13 cellular contexts compared by ENCODE assay signal in the genomic region with DNA sequence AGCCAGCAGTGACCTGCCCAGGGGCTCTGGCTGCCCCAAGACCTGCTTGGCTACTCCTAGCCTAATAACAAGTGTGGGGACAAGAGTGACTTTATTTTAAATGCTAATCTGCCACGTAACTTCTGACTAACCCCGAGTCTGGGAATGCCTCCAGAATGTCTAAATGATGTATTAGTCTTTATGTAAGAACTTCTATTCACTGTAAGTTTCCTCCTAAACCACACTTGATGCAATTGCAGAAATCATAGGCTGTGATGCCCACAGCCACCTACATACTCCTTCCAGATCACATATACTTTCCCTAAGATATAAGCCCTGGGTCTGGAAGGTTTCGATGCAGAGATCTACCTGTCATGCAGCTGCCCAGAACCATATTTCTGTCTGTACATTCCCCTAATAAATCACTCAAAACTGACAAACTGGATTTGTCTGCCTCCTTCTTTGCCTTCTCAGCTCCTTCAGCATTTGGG. TPM values are rescaled to one million over a fixed set of nuclear protein-coding genes. Genes with fewer than 3 reads are reported as not detected.
DNase-seq lines count a peak whose midpoint lies in the region; ATAC-seq and TF ChIP-seq lines count a peak whose summit lies in the region.
"Had no signal": no experiment of that assay in that cellular context is flagged by ENCODE, and none has a peak within 500 bp of the region (broad histone marks: within the 10 kb centered on the region; RNA-seq: fewer than 3 reads in every experiment).

No MANE protein-coding gene starts in this region.

- peaks cover 0 to 2% of the 10 kb centered on the region in 2 donors for H3K4me1 ChIP-seq in esophagus (ENCODE audit: control insufficient read depth in 2 of 2, insufficient read depth in 2 of 2, low read length in 1 of 2)
- peaks cover 24% of the 10 kb centered on the region for H3K4me1 ChIP-seq in osteoblast (ENCODE audit: insufficient read depth, low read length)
- no peaks in the 10 kb centered on the region for H3K4me1 ChIP-seq in naive thymus-derived CD4-positive, alpha-beta T cell (ENCODE audit: control insufficient read depth in 2 of 2, insufficient read depth in 2 of 2, low read length in 2 of 2)

- H3K27me3 Mint-ChIP-seq in naive thymus-derived CD4-positive, alpha-beta T cell, result peaks cover 0 to 20% (median 0%) of the 10 kb centered on the region in 5 donors
- H3K27me3 Mint-ChIP-seq: activated CD4-positive, alpha-beta memory T cell treated with anti-CD3 and anti-CD28 coated beads for 36 hours had no signal

- H3K4me2 ChIP-seq in osteoblast (ENCODE audit: insufficient read depth, low read length), result peak overlapping the region; percentile 7
- H3K4me2 ChIP-seq: KMS-11 had no signal

- peaks cover 9% of the 10 kb centered on the region for H3K79me2 ChIP-seq in osteoblast (ENCODE audit: insufficient read depth, low read length)

- no peaks in the 10 kb centered on the region for H4K20me1 ChIP-seq in osteoblast (ENCODE audit: insufficient read depth, low read length)

- no peak for TF ChIP-seq CTCF in AG09319 (IDR thresholded peaks at IDR 0.05; ENCODE audit: low read depth, low read length)
- TF ChIP-seq CTCF in osteoblast (IDR thresholded peaks at IDR 0.05; ENCODE audit: extremely low read depth, low read depth, low read length), result no peak

- peak; percentile 31 for DNase-seq in AG09319 (ENCODE audit: extremely low read depth, low read depth)
- peak; percentile 4 for DNase-seq in MV-4-11 (lab: John Stamatoyannopoulos, UW)
- peak; percentile 70 for DNase-seq in osteoblast (ENCODE audit: insufficient read length, low spot score, missing footprints)
- no peak for DNase-seq in NCI-H1694 treated with DMSO at 0.1 percent for 48 hours (lab: John Stamatoyannopoulos, UW)
- DNase-seq in NCI-H82 (lab: John Stamatoyannopoulos, UW), result no peak
- DNase-seq in naive thymus-derived CD4-positive, alpha-beta T cell, result no peak
- DNase-seq: activated CD4-positive, alpha-beta memory T cell treated with anti-CD3 and anti-CD28 coated beads for 36 hours; midbrain; NCI-H446; spleen had no signal

- H3K36me3 Mint-ChIP-seq in naive thymus-derived CD4-positive, alpha-beta T cell, result peaks cover 0 to 2% (median 0%) of the 10 kb centered on the region in 5 donors
- H3K36me3 Mint-ChIP-seq: activated CD4-positive, alpha-beta memory T cell treated with anti-CD3 and anti-CD28 coated beads for 36 hours had no signal

- CTCF ChIA-PET in naive thymus-derived CD4-positive, alpha-beta T cell (lab: Charles Lee), result interaction anchor here (0.6 to 0.8 kb wide), 2 partner anchors 102 to 125 kb away, joined by 3 read pairs; no protein-coding TSS in a partner anchor

- H3K27ac Mint-ChIP-seq in naive thymus-derived CD4-positive, alpha-beta T cell, result no peak overlapping the region
- H3K27ac Mint-ChIP-seq: activated CD4-positive, alpha-beta memory T cell treated with anti-CD3 and anti-CD28 coated beads for 36 hours had no signal

- H3K4me3 Mint-ChIP-seq in naive thymus-derived CD4-positive, alpha-beta T cell, result no peak overlapping the region
- H3K4me3 Mint-ChIP-seq: activated CD4-positive, alpha-beta memory T cell treated with anti-CD3 and anti-CD28 coated beads for 36 hours had no signal

- H3K4me1 Mint-ChIP-seq in naive thymus-derived CD4-positive, alpha-beta T cell, result peaks cover 2 to 11% (median 8%) of the 10 kb centered on the region in 7 donors

- H3K9me3 ChIP-seq in esophagus (ENCODE audit: control insufficient read depth in 2 of 2, insufficient read depth in 1 of 2, low read depth in 1 of 2, low read length in 1 of 2) (no peaks in the 10 kb centered on the region), osteoblast (ENCODE audit: low read depth, low read length) (no peaks in the 10 kb centered on the region)
- H3K9me3 ChIP-seq in naive thymus-derived CD4-positive, alpha-beta T cell (ENCODE audit: control insufficient read depth in 2 of 3, low read length in 3 of 3), result no peaks in the 10 kb centered on the region
- H3K9me3 ChIP-seq: spleen had no signal

- 11 to 40% methylated on average over 3 of the region's 3 CpGs for WGBS in esophagus, 2 donors

- H3K36me3 ChIP-seq in esophagus (ENCODE audit: control insufficient read depth in 2 of 2, insufficient read depth in 2 of 2, low read length in 1 of 2), result no peaks in the 10 kb centered on the region
- H3K36me3 ChIP-seq in osteoblast (ENCODE audit: insufficient read depth, low read length), result no peaks in the 10 kb centered on the region
- no peaks in the 10 kb centered on the region for H3K36me3 ChIP-seq in naive thymus-derived CD4-positive, alpha-beta T cell (ENCODE audit: control insufficient read depth in 2 of 3, insufficient read depth in 3 of 3, low read length in 3 of 3)
- H3K36me3 ChIP-seq: spleen had no signal

- H3K27me3 ChIP-seq in esophagus (ENCODE audit: control insufficient read depth in 1 of 2, insufficient read depth in 2 of 2, low read length in 2 of 2) (no peaks in the 10 kb centered on the region), osteoblast (ENCODE audit: insufficient read depth, low read length) (no peaks in the 10 kb centered on the region)
- no peaks in the 10 kb centered on the region for H3K27me3 ChIP-seq in naive thymus-derived CD4-positive, alpha-beta T cell (ENCODE audit: control insufficient read depth in 2 of 2, insufficient read depth in 2 of 2, low read length in 2 of 2)
- H3K27me3 ChIP-seq: spleen had no signal

- H3K9me3 Mint-ChIP-seq in naive thymus-derived CD4-positive, alpha-beta T cell, result no peaks in the 10 kb centered on the region
- H3K9me3 Mint-ChIP-seq: activated CD4-positive, alpha-beta memory T cell treated with anti-CD3 and anti-CD28 coated beads for 36 hours had no signal

- peak overlapping the region; percentile 36 to 56 for H3K27ac ChIP-seq in esophagus (ENCODE audit: low read depth in 2 of 2, low read length in 1 of 2)
- peak overlapping the region; percentile 29 for H3K27ac ChIP-seq in osteoblast (ENCODE audit: low read depth, low read length)
- H3K27ac ChIP-seq in naive thymus-derived CD4-positive, alpha-beta T cell (ENCODE audit: low read depth, low read length), result no peak overlapping the region
- H3K27ac ChIP-seq: KMS-11, spleen had no signal

- intact Hi-C loops in naive thymus-derived CD4-positive, alpha-beta T cell (cut with micrococcal nuclease), result no loop called here

- POLR2A ChIA-PET in naive thymus-derived CD4-positive, alpha-beta T cell (lab: Charles Lee), result no interaction called here

- no peak for ATAC-seq in HG02623 (IDR thresholded peaks at IDR 0.05; ENCODE audit: unreplicated experiment)
- no peak for ATAC-seq in naive thymus-derived CD4-positive, alpha-beta T cell

- H2AFZ ChIP-seq in osteoblast (ENCODE audit: low read length), result no peak overlapping the region

- H3K4me3 ChIP-seq in esophagus (ENCODE audit: low read depth in 1 of 2, low read length in 2 of 2), result no peak overlapping the region
- H3K4me3 ChIP-seq in osteoblast (ENCODE audit: insufficient read depth, low read length), result no peak overlapping the region
- H3K4me3 ChIP-seq in naive thymus-derived CD4-positive, alpha-beta T cell (ENCODE audit: low read length), result no peak overlapping the region
- H3K4me3 ChIP-seq: spleen had no signal

RNA-seq across cellular contexts. Expression of a gene that starts 5.9 kb away (rescaled TPM):
- 10 to 100 TPM; 16.1 to 19.3 TPM for polyA plus RNA-seq in esophagus
- total RNA-seq in osteoblast, result 36.9 and 42.1 TPM in 2 replicates
- 10 to 100 TPM; 20.3 to 37.7 (median 29.3) TPM for total RNA-seq in naive thymus-derived CD4-positive, alpha-beta T cell
- 10 to 100 TPM; 24.0 to 25.6 TPM for polyA plus RNA-seq in naive thymus-derived CD4-positive, alpha-beta T cell

RNA-seq across cellular contexts. Expression of a gene that starts 51.1 kb away (rescaled TPM):
- polyA plus RNA-seq in esophagus, result 1 to 10 TPM; 2.6 to 4.7 TPM
- 18.3 and 18.5 TPM in 2 replicates for total RNA-seq in osteoblast
- 10 to 100 TPM in 2 of 5 experiments, 1 to 10 TPM in 3; 4.6 to 12.8 (median 9.7) TPM for total RNA-seq in naive thymus-derived CD4-positive, alpha-beta T cell
- under 1 TPM; 0.52 to 0.90 TPM for polyA plus RNA-seq in naive thymus-derived CD4-positive, alpha-beta T cell

Comparison
In these comparisons a context has a peak if more than half of its experiments do, and no peak if none do; other contexts are left out.
1. DNase-seq: peak in AG09319 (single experiment), MV-4-11 (single experiment) and osteoblast (single experiment); none in NCI-H1694 treated with DMSO at 0.1 percent for 48 hours (single experiment), NCI-H82 (single experiment) and naive thymus-derived CD4-positive, alpha-beta T cell (0 of 9).